In the genomic region with DNA sequence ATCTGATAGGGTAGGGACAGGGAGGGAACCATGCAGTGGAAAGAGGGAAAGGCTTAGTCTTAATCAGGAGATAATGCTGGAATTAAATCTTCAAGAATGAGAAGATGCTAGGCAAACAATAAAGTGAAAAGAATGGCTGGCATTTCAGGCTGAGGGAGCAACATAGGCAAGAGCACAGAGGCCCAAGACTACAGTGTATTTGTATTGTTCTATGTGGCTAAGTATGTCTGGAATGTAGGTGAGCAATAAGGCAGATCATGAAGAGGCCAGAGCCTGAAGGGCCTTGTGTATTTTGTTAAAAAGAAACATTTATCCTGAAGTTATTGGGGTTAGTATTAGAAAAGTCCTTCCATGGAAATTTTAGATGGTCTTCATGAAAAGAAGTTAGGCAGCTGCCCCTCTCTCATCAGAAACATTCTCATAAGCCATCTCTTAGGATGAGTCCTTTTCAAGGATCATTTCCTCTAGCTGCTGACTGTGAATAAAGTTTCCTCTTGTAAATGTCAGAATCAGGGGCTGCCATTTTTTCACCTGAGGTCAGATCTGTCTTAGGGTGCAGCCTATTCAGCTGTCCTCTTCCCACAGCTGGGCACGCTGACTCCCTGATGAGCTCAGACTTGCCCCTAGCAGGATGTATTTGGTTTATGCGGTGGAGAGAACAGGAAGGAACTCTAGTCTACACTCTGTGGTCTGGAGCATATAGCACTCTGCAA, we compare ENCODE assay signal across 8 cellular contexts. TPM values are rescaled to one million over a fixed set of nuclear protein-coding genes. Genes with fewer than 3 reads are reported as not detected.
DNase-seq lines count a peak whose midpoint lies in the region; ATAC-seq and TF ChIP-seq lines count a peak whose summit lies in the region.

No MANE protein-coding gene starts in this region.

- H3K27me3 ChIP-seq in CD4-positive, alpha-beta memory T cell (ENCODE audit: insufficient read depth, low read length): no peaks in the 10 kb centered on the region
- no peaks in the 10 kb centered on the region for H3K27me3 ChIP-seq in naive thymus-derived CD4-positive, alpha-beta T cell (ENCODE audit: control insufficient read depth in 2 of 2, insufficient read depth in 2 of 2, low read length in 2 of 2)
- H3K27me3 ChIP-seq in vagina: no peaks in the 10 kb centered on the region

- ATAC-seq in HG03521 (IDR thresholded peaks at IDR 0.05; ENCODE audit: unreplicated experiment) (peak; percentile 96), WTC11 (peak; percentile 99)
- peak; percentile 97 for ATAC-seq in naive thymus-derived CD4-positive, alpha-beta T cell

- no peaks in the 10 kb centered on the region for H3K9me3 ChIP-seq in CD4-positive, alpha-beta memory T cell (ENCODE audit: control insufficient read depth in 1 of 2, low read length in 2 of 2)
- no peaks in the 10 kb centered on the region for H3K9me3 ChIP-seq in naive thymus-derived CD4-positive, alpha-beta T cell (ENCODE audit: control insufficient read depth in 2 of 3, low read length in 3 of 3)
- H3K9me3 ChIP-seq in vagina: no peaks in the 10 kb centered on the region

- TF ChIP-seq CTCF in GM20000 (IDR thresholded peaks at IDR 0.05; ENCODE audit: extremely low read depth, missing control alignments): no peak
- TF ChIP-seq CTCF in WTC11 (IDR thresholded peaks at IDR 0.05): no peak
- no peak for TF ChIP-seq CTCF in vagina (IDR thresholded peaks at IDR 0.05)

- peaks cover 0 to 19% (median 5%) of the 10 kb centered on the region in 8 donors for H3K9me3 Mint-ChIP-seq in CD4-positive, alpha-beta memory T cell
- peaks cover 27% of the 10 kb centered on the region for H3K9me3 Mint-ChIP-seq in WTC11
- H3K9me3 Mint-ChIP-seq in naive thymus-derived CD4-positive, alpha-beta T cell: peaks cover 0 to 23% (median 7%) of the 10 kb centered on the region in 11 donors

- H3K4me3 Mint-ChIP-seq in CD4-positive, alpha-beta memory T cell: peak overlapping the region in 7 of 8 donors; percentile 18 to 82 (median 72)
- H3K4me3 Mint-ChIP-seq in WTC11: no peak overlapping the region
- peak overlapping the region; percentile 37 to 76 (median 68) for H3K4me3 Mint-ChIP-seq in naive thymus-derived CD4-positive, alpha-beta T cell

- H3K4me3 ChIP-seq in CD4-positive, alpha-beta memory T cell (ENCODE audit: low read length in 2 of 2): no peak overlapping the region
- peak overlapping the region; percentile 40 for H3K4me3 ChIP-seq in naive thymus-derived CD4-positive, alpha-beta T cell (ENCODE audit: low read length)
- no peak overlapping the region for H3K4me3 ChIP-seq in vagina

- peak overlapping the region in 6 of 7 donors; percentile 56 to 88 (median 76) for H3K27ac Mint-ChIP-seq in CD4-positive, alpha-beta memory T cell
- H3K27ac Mint-ChIP-seq in WTC11: peak overlapping the region; percentile 24
- H3K27ac Mint-ChIP-seq in naive thymus-derived CD4-positive, alpha-beta T cell: peak overlapping the region in 7 of 9 donors; percentile 3 to 76 (median 57)

- no peaks in the 10 kb centered on the region for H3K36me3 ChIP-seq in CD4-positive, alpha-beta memory T cell (ENCODE audit: insufficient read depth, low read length)
- H3K36me3 ChIP-seq in naive thymus-derived CD4-positive, alpha-beta T cell (ENCODE audit: control insufficient read depth in 2 of 3, insufficient read depth in 3 of 3, low read length in 3 of 3): no peaks in the 10 kb centered on the region
- peaks cover 0 to 19% of the 10 kb centered on the region in 2 donors for H3K36me3 ChIP-seq in vagina

- POLR2A ChIA-PET in CD4-positive, alpha-beta memory T cell (lab: Charles Lee; ENCODE audit: partially characterized antibody): interaction anchor here (1.6 to 1.8 kb wide), 3 partner anchors 46 to 306 kb away, joined by 3 to 12 read pairs (median 4); partner anchors contain the start of genes ATP10D, COMMD8 and CORIN
- POLR2A ChIA-PET in WTC11 (lab: Charles Lee): no interaction called here
- POLR2A ChIA-PET in naive thymus-derived CD4-positive, alpha-beta T cell (lab: Charles Lee): interaction anchor here (1.4 kb wide), 1 partner anchor 41 kb away, joined by 4 read pairs; no protein-coding TSS in a partner anchor

- peaks cover 40% of the 10 kb centered on the region for H3K4me1 ChIP-seq in CD4-positive, alpha-beta memory T cell (ENCODE audit: insufficient read depth, low read length)
- peaks cover 25 to 42% of the 10 kb centered on the region in 2 donors for H3K4me1 ChIP-seq in naive thymus-derived CD4-positive, alpha-beta T cell (ENCODE audit: control insufficient read depth in 2 of 2, insufficient read depth in 2 of 2, low read length in 2 of 2)
- peaks cover 28% of the 10 kb centered on the region for H3K4me1 ChIP-seq in vagina

- no peak for TF ChIP-seq POLR2A in vagina (IDR thresholded peaks at IDR 0.05)

- no peak overlapping the region for H3K27ac ChIP-seq in CD4-positive, alpha-beta memory T cell (ENCODE audit: low read depth, low read length)
- no peak overlapping the region for H3K27ac ChIP-seq in naive thymus-derived CD4-positive, alpha-beta T cell (ENCODE audit: low read depth, low read length)
- H3K27ac ChIP-seq in vagina: peak overlapping the region; percentile 13

- CTCF ChIA-PET in CD4-positive, alpha-beta memory T cell (lab: Charles Lee; ENCODE audit: partially characterized antibody): interaction anchor here (1.1 to 1.8 kb wide), 3 partner anchors 8 to 150 kb away, joined by 3 to 8 read pairs (median 4); no protein-coding TSS in a partner anchor
- CTCF ChIA-PET in WTC11 (lab: Charles Lee): no interaction called here
- CTCF ChIA-PET in naive thymus-derived CD4-positive, alpha-beta T cell (lab: Charles Lee): interaction anchor here (0.7 kb wide), 1 partner anchor 13 kb away, joined by 3 read pairs; no protein-coding TSS in a partner anchor

- peaks cover 2 to 15% of the 10 kb centered on the region in 2 donors for H3K36me3 Mint-ChIP-seq in CD4-positive, alpha-beta memory T cell
- peaks cover 17% of the 10 kb centered on the region for H3K36me3 Mint-ChIP-seq in WTC11
- H3K36me3 Mint-ChIP-seq in naive thymus-derived CD4-positive, alpha-beta T cell: peaks cover 4 to 46% (median 23%) of the 10 kb centered on the region in 5 donors

- DNase-seq in CD4-positive, alpha-beta memory T cell: peak; percentile 50 to 70 (median 61)
- peak; percentile 30 for DNase-seq in GM20000 (ENCODE audit: low spot score)
- DNase-seq in WTC11 (ENCODE audit: low spot score): no peak
- peak; percentile 16 for DNase-seq in effector CD4-positive, alpha-beta T cell
- DNase-seq in naive thymus-derived CD4-positive, alpha-beta T cell: peak; percentile 7 to 60 (median 42)
- DNase-seq in vagina (ENCODE audit: extremely low spot score in 2 of 2): no peak
- DNase-seq in HuH-7.5 (ENCODE audit: low spot score): no peak

- H3K27me3 Mint-ChIP-seq in CD4-positive, alpha-beta memory T cell: no peaks in the 10 kb centered on the region
- H3K27me3 Mint-ChIP-seq in WTC11 (ENCODE audit: low read depth): no peaks in the 10 kb centered on the region
- H3K27me3 Mint-ChIP-seq in naive thymus-derived CD4-positive, alpha-beta T cell: no peaks in the 10 kb centered on the region

- H3K4me1 Mint-ChIP-seq in CD4-positive, alpha-beta memory T cell: peaks cover 35 to 47% (median 43%) of the 10 kb centered on the region in 4 donors
- H3K4me1 Mint-ChIP-seq in WTC11: peaks cover 14% of the 10 kb centered on the region
- peaks cover 32 to 54% (median 44%) of the 10 kb centered on the region in 7 donors for H3K4me1 Mint-ChIP-seq in naive thymus-derived CD4-positive, alpha-beta T cell

- intact Hi-C loops in CD4-positive, alpha-beta memory T cell (cut with micrococcal nuclease): loop anchor here (1.0 to 5.0 kb wide), 2 partner anchors 44 to 68 kb away; partner anchors contain the start of genes ATP10D and COMMD8
- intact Hi-C loops in naive thymus-derived CD4-positive, alpha-beta T cell (cut with micrococcal nuclease): loop anchor here (1.0 to 5.0 kb wide), 4 partner anchors 13 to 68 kb away; partner anchors contain the start of genes ATP10D (in 2 of the 2) and COMMD8 (in 2 of the 2)
- intact Hi-C loops in vagina (cut with DNase I): no loop called here

TF ChIP-seq in WTC11, 78 proteins besides CTCF, POLR2A, EP300 and RAD21:
- TF ChIP-seq, protein P1, sequence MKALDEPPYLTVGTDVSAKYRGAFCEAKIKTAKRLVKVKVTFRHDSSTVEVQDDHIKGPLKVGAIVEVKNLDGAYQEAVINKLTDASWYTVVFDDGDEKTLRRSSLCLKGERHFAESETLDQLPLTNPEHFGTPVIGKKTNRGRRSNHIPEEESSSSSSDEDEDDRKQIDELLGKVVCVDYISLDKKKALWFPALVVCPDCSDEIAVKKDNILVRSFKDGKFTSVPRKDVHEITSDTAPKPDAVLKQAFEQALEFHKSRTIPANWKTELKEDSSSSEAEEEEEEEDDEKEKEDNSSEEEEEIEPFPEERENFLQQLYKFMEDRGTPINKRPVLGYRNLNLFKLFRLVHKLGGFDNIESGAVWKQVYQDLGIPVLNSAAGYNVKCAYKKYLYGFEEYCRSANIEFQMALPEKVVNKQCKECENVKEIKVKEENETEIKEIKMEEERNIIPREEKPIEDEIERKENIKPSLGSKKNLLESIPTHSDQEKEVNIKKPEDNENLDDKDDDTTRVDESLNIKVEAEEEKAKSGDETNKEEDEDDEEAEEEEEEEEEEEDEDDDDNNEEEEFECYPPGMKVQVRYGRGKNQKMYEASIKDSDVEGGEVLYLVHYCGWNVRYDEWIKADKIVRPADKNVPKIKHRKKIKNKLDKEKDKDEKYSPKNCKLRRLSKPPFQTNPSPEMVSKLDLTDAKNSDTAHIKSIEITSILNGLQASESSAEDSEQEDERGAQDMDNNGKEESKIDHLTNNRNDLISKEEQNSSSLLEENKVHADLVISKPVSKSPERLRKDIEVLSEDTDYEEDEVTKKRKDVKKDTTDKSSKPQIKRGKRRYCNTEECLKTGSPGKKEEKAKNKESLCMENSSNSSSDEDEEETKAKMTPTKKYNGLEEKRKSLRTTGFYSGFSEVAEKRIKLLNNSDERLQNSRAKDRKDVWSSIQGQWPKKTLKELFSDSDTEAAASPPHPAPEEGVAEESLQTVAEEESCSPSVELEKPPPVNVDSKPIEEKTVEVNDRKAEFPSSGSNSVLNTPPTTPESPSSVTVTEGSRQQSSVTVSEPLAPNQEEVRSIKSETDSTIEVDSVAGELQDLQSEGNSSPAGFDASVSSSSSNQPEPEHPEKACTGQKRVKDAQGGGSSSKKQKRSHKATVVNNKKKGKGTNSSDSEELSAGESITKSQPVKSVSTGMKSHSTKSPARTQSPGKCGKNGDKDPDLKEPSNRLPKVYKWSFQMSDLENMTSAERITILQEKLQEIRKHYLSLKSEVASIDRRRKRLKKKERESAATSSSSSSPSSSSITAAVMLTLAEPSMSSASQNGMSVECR (CRISPR knock-in tag; IDR thresholded peaks at IDR 0.05; ENCODE audit: borderline replicate concordance): no peak
- TF ChIP-seq TEAD4 (CRISPR knock-in tag; IDR thresholded peaks at IDR 0.05): peak; percentile 15; the same call in 1 of the 2 replicates

RNA-seq across cellular contexts. Expression of gene ATP10D, which starts 46.3 kb away (rescaled TPM):
- total RNA-seq in CD4-positive, alpha-beta memory T cell: 1 to 10 TPM; 3.1 to 4.2 TPM
- 1 to 10 TPM; 2.0 to 2.7 TPM for polyA plus RNA-seq in CD4-positive, alpha-beta memory T cell
- total RNA-seq in WTC11 (2021): 3.1 to 4.6 TPM (median 4.6 TPM) in 3 replicates
- total RNA-seq in naive thymus-derived CD4-positive, alpha-beta T cell: 10 to 100 TPM in 1 of 5 experiments, 1 to 10 TPM in 4; 3.3 to 29.0 (median 6.1) TPM
- 1 to 10 TPM in 1 of 2 donors, under 1 TPM in 1; 0.45 to 1.7 TPM for polyA plus RNA-seq in naive thymus-derived CD4-positive, alpha-beta T cell
- total RNA-seq in vagina: 25.3 TPM

Comparison
In these comparisons a context has a peak if more than half of its experiments do, and no peak if none do; other contexts are left out.
1. DNase-seq: peak in CD4-positive, alpha-beta memory T cell (5 of 5), GM20000 (single experiment), effector CD4-positive, alpha-beta T cell (single experiment) and naive thymus-derived CD4-positive, alpha-beta T cell (9 of 9); none in WTC11 (single experiment), vagina (0 of 2) and HuH-7.5 (single experiment).
2. H3K27ac Mint-ChIP-seq: peak in every context shown above with its lines; median percentile 76 in CD4-positive, alpha-beta memory T cell; 57 in naive thymus-derived CD4-positive, alpha-beta T cell; 24 in WTC11.
3. Peak in every context shown above with its lines, with median percentiles within 50 percentile points of each other: ATAC-seq.